Comparison of ENCODE assay signal across 14 cellular contexts in genomic region chr6:99344289-99344688, GRCh38. TPM values are rescaled to one million over a fixed set of nuclear protein-coding genes. Genes with fewer than 3 reads are reported as not detected.
DNase-seq lines count a peak whose midpoint lies in the region; TF ChIP-seq lines count a peak whose summit lies in the region.
"Had no signal": no experiment of that assay in that cellular context is flagged by ENCODE, and none has a peak within 500 bp of the region (broad histone marks: within the 10 kb centered on the region; RNA-seq: fewer than 3 reads in every experiment).

No MANE protein-coding gene starts in this region.

- intact Hi-C loops in mammary epithelial cell (cut with micrococcal nuclease) (no loop called here), breast epithelium (cut with DNase I; ENCODE audit: low total_unique reads) (no loop called here)

- no peak overlapping the region for H3K27ac ChIP-seq in mammary epithelial cell (ENCODE audit: insufficient read depth, low read depth, low read length)
- no peak overlapping the region for H3K27ac ChIP-seq in breast epithelium
- H3K27ac ChIP-seq: right atrium auricular region had no signal

- in situ Hi-C loops in mammary epithelial cell (cut with MboI; ENCODE audit: low sequenced_read_pairs in 2 of 2), result loop anchor here in 1 of 2 donors (10.0 kb wide), 1 partner anchor 51 kb away; the partner anchor contains the start of gene COQ3
- in situ Hi-C loops in SK-MEL-5 (cut with HindIII; ENCODE audit: low pct_unique_long_range_greater_than_20kb, low sequenced_read_pairs), result no loop called here

- H3K79me2 ChIP-seq in mammary epithelial cell (ENCODE audit: insufficient read depth, low read length), result no peaks in the 10 kb centered on the region

- BruUV-seq in mammary epithelial cell (replicated peaks; lab: Mats Ljungman, UMichigan), result no TSS peak

- CTCF ChIA-PET in mammary epithelial cell (lab: Charles Lee; ENCODE audit: low non-redundant PET), result no interaction called here

- peak overlapping the region; percentile 20 for H3K4me2 ChIP-seq in mammary epithelial cell (ENCODE audit: insufficient read depth, low read depth, low read length)

- H3K4me1 ChIP-seq in mammary epithelial cell (ENCODE audit: insufficient read depth, low read length), result peaks cover 26% of the 10 kb centered on the region
- no peaks in the 10 kb centered on the region for H3K4me1 ChIP-seq in breast epithelium

- no peak overlapping the region for H3K9ac ChIP-seq in mammary epithelial cell (ENCODE audit: insufficient read depth, low read length)

- dilution Hi-C loops in mammary epithelial cell (cut with HindIII; ENCODE audit: low sequenced_read_pairs), result no loop called here

- H3K4me3 ChIP-seq in mammary epithelial cell (replicated peaks in 1 of 3; ENCODE audit: insufficient read depth in 1 of 3, low read depth in 2 of 3, low read length in 3 of 3), result no peak overlapping the region
- H3K4me3 ChIP-seq in breast epithelium, result no peak overlapping the region
- H3K4me3 ChIP-seq: right atrium auricular region had no signal

- no peaks in the 10 kb centered on the region for H4K20me1 ChIP-seq in mammary epithelial cell (ENCODE audit: insufficient read depth, low read length)

- no peaks in the 10 kb centered on the region for H3K36me3 ChIP-seq in mammary epithelial cell (ENCODE audit: insufficient read depth, low read length)
- H3K36me3 ChIP-seq in breast epithelium, result no peaks in the 10 kb centered on the region
- H3K36me3 ChIP-seq: right atrium auricular region had no signal

- H3K9me3 ChIP-seq in mammary epithelial cell (replicated peaks; ENCODE audit: insufficient read depth, low read length), result no peaks in the 10 kb centered on the region
- H3K9me3 ChIP-seq in breast epithelium, result no peaks in the 10 kb centered on the region
- H3K9me3 ChIP-seq: right atrium auricular region had no signal

- no peak for TF ChIP-seq POLR2A in breast epithelium (IDR thresholded peaks at IDR 0.05)

- 9% methylated on average over 3 of the region's 3 CpGs for WGBS in mammary epithelial cell (ENCODE audit: low coverage, missing lambda C conversion rate)

- H2AFZ ChIP-seq in mammary epithelial cell (ENCODE audit: low read depth, low read length), result no peak overlapping the region

- H3K27me3 ChIP-seq in mammary epithelial cell (ENCODE audit: insufficient read depth, low read length) (no peaks in the 10 kb centered on the region), breast epithelium (no peaks in the 10 kb centered on the region)
- H3K27me3 ChIP-seq: right atrium auricular region had no signal

- peak; percentile 51 for DNase-seq in mammary epithelial cell
- no peak for DNase-seq in breast epithelium (ENCODE audit: low spot score in 2 of 2)
- peak; percentile 91 for DNase-seq in SK-MEL-5 (ENCODE audit: low read depth, low spot score)
- peak; percentile 84 for DNase-seq in glomerular visceral epithelial cell (ENCODE audit: extremely low spot score)
- no peak for DNase-seq in NK-92 (lab: John Stamatoyannopoulos, UW; ENCODE audit: unreplicated experiment)
- DNase-seq in globus pallidus (ENCODE audit: low spot score), result no peak
- DNase-seq in nucleus accumbens (lab: John Stamatoyannopoulos, UW), result no peak
- DNase-seq in stimulated activated naive CD4-positive, alpha-beta T cell (lab: John Stamatoyannopoulos, UW), result no peak
- DNase-seq: activated CD4-positive, alpha-beta T cell treated with anti-CD3 and anti-CD28 coated beads for 1 hour; activated naive CD8-positive, alpha-beta T cell treated with anti-CD3 and anti-CD28 coated beads for 36 hours; KBM-7; left ventricle myocardium superior; SHP77 treated with DMSO at 0.1 percent for 48 hours had no signal

- no peak for TF ChIP-seq CTCF in mammary epithelial cell (conservative IDR thresholded peaks at IDR 0.05 in 1 of 2, IDR thresholded peaks at IDR 0.05 in 1 of 2; ENCODE audit: extremely low read depth in 1 of 2, insufficient read depth in 1 of 2, low read depth in 1 of 2, low read length in 2 of 2)
- no peak for TF ChIP-seq CTCF in breast epithelium (IDR thresholded peaks at IDR 0.05)

RNA-seq across cellular contexts. Expression of gene FAXC, which starts 5.2 kb away (rescaled TPM):
- total RNA-seq in mammary epithelial cell (1 to 10 TPM; 7.2 to 7.6 TPM), breast epithelium (10 to 100 TPM in 1 of 3 donors, 1 to 10 TPM in 1, not detected in 1; 5.2 to 14.2 TPM)
- 9.5 TPM for polyA plus RNA-seq in mammary epithelial cell
- 3.7 TPM for polyA minus RNA-seq in mammary epithelial cell
- 26.0 and 27.7 TPM in 2 replicates for total RNA-seq in SK-MEL-5 (2014; rRNA removed; shearing (Covaris generic))
- polyA plus RNA-seq in SK-MEL-5 (2015; cell fraction: cytosol; rRNA removed), result 36.7 and 37.4 TPM in 2 replicates
- 32.7 and 44.3 TPM in 2 replicates for polyA plus RNA-seq in SK-MEL-5 (2015; cell fraction: nucleus; rRNA removed)
- total RNA-seq: activated naive CD8-positive, alpha-beta T cell treated with anti-CD3 and anti-CD28 coated beads for 36 hours; left ventricle myocardium superior had no signal

RNA-seq across cellular contexts. Expression of gene COQ3, which starts 49.7 kb away (rescaled TPM):
- total RNA-seq in mammary epithelial cell (10 to 100 TPM in 1 of 2 donors, 1 to 10 TPM in 1; 4.3 to 12.8 TPM), breast epithelium (1 to 10 TPM; 4.2 to 5.6 (median 4.5) TPM)
- polyA plus RNA-seq in mammary epithelial cell, result 10.6 TPM
- 7.5 TPM for polyA minus RNA-seq in mammary epithelial cell
- total RNA-seq in SK-MEL-5 (2014; rRNA removed; shearing (Covaris generic)), result 9.4 and 12.0 TPM in 2 replicates
- 11.0 and 13.7 TPM in 2 replicates for polyA plus RNA-seq in SK-MEL-5 (2015; cell fraction: cytosol; rRNA removed)
- polyA plus RNA-seq in SK-MEL-5 (2015; cell fraction: nucleus; rRNA removed), result 13.2 and 13.5 TPM in 2 replicates

Comparison
In these comparisons a context has a peak if more than half of its experiments do, and no peak if none do; other contexts are left out.
1. DNase-seq: peak in mammary epithelial cell (single experiment), SK-MEL-5 (single experiment) and glomerular visceral epithelial cell (single experiment); none in breast epithelium (0 of 2), NK-92 (single experiment), globus pallidus (single experiment), nucleus accumbens (0 of 56) and stimulated activated naive CD4-positive, alpha-beta T cell (0 of 6).